1 cellular context compared by ENCODE assay signal in genomic region chr6:21587925-21588811, GRCh38.
A peak's percentile ranks its signal among the peaks of the same experiment; 100 is the strongest.
TF ChIP-seq lines count a peak whose summit lies in the region.

No MANE protein-coding gene starts in this region.

TF ChIP-seq in HepG2, 621 proteins besides CTCF, POLR2A, EP300 and RAD21 (continued from another document and continues in another):
- TF ChIP-seq ZNF513 (CRISPR knock-in tag; conservative IDR thresholded peaks at IDR 0.05) (no peak), ZNF841 (CRISPR knock-in tag; IDR thresholded peaks at IDR 0.05; ENCODE audit: borderline replicate concordance) (no peak), TP53 (CRISPR knock-in tag; conservative IDR thresholded peaks at IDR 0.05) (no peak), ZNF652 (CRISPR knock-in tag; IDR thresholded peaks at IDR 0.05; ENCODE audit: borderline replicate concordance, low read depth) (no peak), MLXIP (CRISPR knock-in tag; IDR thresholded peaks at IDR 0.05; ENCODE audit: borderline replicate concordance) (no peak), SALL2 (CRISPR knock-in tag; IDR thresholded peaks at IDR 0.05) (peak; percentile 34; the same call in 1 of the 2 replicates), NFE2 (CRISPR knock-in tag; IDR thresholded peaks at IDR 0.05) (no peak), POGZ (CRISPR knock-in tag; IDR thresholded peaks at IDR 0.05) (no peak), ZBTB4 (CRISPR knock-in tag; IDR thresholded peaks at IDR 0.05; ENCODE audit: borderline replicate concordance) (no peak), ZBTB46 (CRISPR knock-in tag; IDR thresholded peaks at IDR 0.05; ENCODE audit: borderline replicate concordance) (0 out of 2 replicates have a peak, but pooled peaks have one; percentile 59), TRIM22 (IDR thresholded peaks at IDR 0.05) (no peak), KLF11 (CRISPR knock-in tag; IDR thresholded peaks at IDR 0.05) (no peak), HIVEP1 (CRISPR knock-in tag; IDR thresholded peaks at IDR 0.05) (peak; percentile 38; the same call in 1 of the 2 replicates), CREBL2 (CRISPR knock-in tag; IDR thresholded peaks at IDR 0.05; ENCODE audit: borderline replicate concordance) (no peak), ZIK1 (CRISPR knock-in tag; IDR thresholded peaks at IDR 0.05; ENCODE audit: borderline replicate concordance, low read depth) (0 out of 2 replicates have a peak, but pooled peaks have one; percentile 11), MAFF (IDR thresholded peaks at IDR 0.05; ENCODE audit: low read depth, low read length) (no peak), TFDP2 (CRISPR knock-in tag; IDR thresholded peaks at IDR 0.05) (0 out of 2 replicates have a peak, but pooled peaks have one; percentile 19), MEF2D (CRISPR knock-in tag; IDR thresholded peaks at IDR 0.05) (no peak), POLR2AphosphoS2 (IDR thresholded peaks at IDR 0.05; ENCODE audit: low read depth, low read length) (no peak), ZBTB34 (CRISPR knock-in tag; IDR thresholded peaks at IDR 0.05) (peak; percentile 31; the same call in 1 of the 2 replicates), ZMYM2 (CRISPR knock-in tag; IDR thresholded peaks at IDR 0.05) (peak; percentile 54; the same call in 1 of the 2 replicates), MED1 (CRISPR knock-in tag; IDR thresholded peaks at IDR 0.05) (no peak), PRDM10 (CRISPR knock-in tag; IDR thresholded peaks at IDR 0.05; ENCODE audit: low read depth) (no peak), FOXK2 (IDR thresholded peaks at IDR 0.05) (no peak), ZFP36L1 (CRISPR knock-in tag; IDR thresholded peaks at IDR 0.05) (no peak), CERS6 (CRISPR knock-in tag; IDR thresholded peaks at IDR 0.05) (0 out of 2 replicates have a peak, but pooled peaks have one; percentile 24), NFYC (CRISPR knock-in tag; IDR thresholded peaks at IDR 0.05) (no peak), ZNF430 (CRISPR knock-in tag; IDR thresholded peaks at IDR 0.05) (peak; percentile 26; the same call in 1 of the 2 replicates), SSRP1 (CRISPR knock-in tag; IDR thresholded peaks at IDR 0.05) (no peak), CREB3 (CRISPR knock-in tag; IDR thresholded peaks at IDR 0.05) (no peak), ETS1 (CRISPR knock-in tag; IDR thresholded peaks at IDR 0.05) (no peak), KAT7 (CRISPR knock-in tag; IDR thresholded peaks at IDR 0.05; ENCODE audit: borderline replicate concordance) (no peak), JUND (CRISPR knock-in tag; IDR thresholded peaks at IDR 0.05) (no peak), ZNF761 (CRISPR knock-in tag; conservative IDR thresholded peaks at IDR 0.05) (0 out of 2 replicates have a peak, but pooled peaks have one; percentile 33), ZNF232 (CRISPR knock-in tag; IDR thresholded peaks at IDR 0.05; ENCODE audit: borderline replicate concordance) (0 out of 2 replicates have a peak, but pooled peaks have one; percentile 47)
